8 cellular contexts compared by ENCODE assay signal in genomic region chr22:35330258-35330861, GRCh38. TPM values are rescaled to one million over a fixed set of nuclear protein-coding genes. Genes with fewer than 3 reads are reported as not detected.
DNase-seq lines count a peak whose midpoint lies in the region; TF ChIP-seq lines count a peak whose summit lies in the region.

No MANE protein-coding gene starts in this region.

- DNase-seq in A673 (ENCODE audit: low spot score) = peak; percentile 73
- DNase-seq in NCI-H2196 (lab: John Stamatoyannopoulos, UW; ENCODE audit: unreplicated experiment) = peak; percentile 63
- peak; percentile 76 for DNase-seq in activated CD8-positive, alpha-beta memory T cell treated with anti-CD3 and anti-CD28 coated beads, Interleukin-2, amount 50 U/mL, for 48 hours
- peak; percentile 97 for DNase-seq in fibroblast of villous mesenchyme (ENCODE audit: low read depth)
- DNase-seq in SK-N-DZ (ENCODE audit: low spot score) = no peak
- DNase-seq in globus pallidus (ENCODE audit: low spot score) = no peak
- no peak for DNase-seq in chondrocyte (ENCODE audit: low spot score)

- BruUV-seq in A673 (replicated peaks; lab: Mats Ljungman, UMichigan) = no TSS peak

- no peak overlapping the region for H3K4me3 ChIP-seq in A673 (ENCODE audit: low read depth, low read length, poor library complexity, severe bottlenecking)
- no peak overlapping the region for H3K4me3 ChIP-seq in fibroblast of villous mesenchyme (ENCODE audit: low read depth, low read length)
- H3K4me3 ChIP-seq in rectal smooth muscle tissue (ENCODE audit: low read length) = no peak overlapping the region

- intact Hi-C loops in A673 (cut with micrococcal nuclease; ENCODE audit: unreplicated experiment) = no loop called here

- no peak overlapping the region for H3K27ac Mint-ChIP-seq in chondrocyte (ENCODE audit: unreplicated experiment)

- H3K27me3 ChIP-seq in A673 (replicated peaks; ENCODE audit: insufficient read depth, low read depth, low read length, poor library complexity) (no peaks in the 10 kb centered on the region), rectal smooth muscle tissue (ENCODE audit: control insufficient read depth, insufficient read depth, low read length) (no peaks in the 10 kb centered on the region)

- H3K36me3 ChIP-seq in A673 (ENCODE audit: insufficient read depth, low read length, poor library complexity, severe bottlenecking) (peaks cover 5% of the 10 kb centered on the region), rectal smooth muscle tissue (ENCODE audit: control insufficient read depth, insufficient read depth, low read length) (peaks cover 51% of the 10 kb centered on the region)

- TF ChIP-seq CTCF in A673 (conservative IDR thresholded peaks at IDR 0.05; ENCODE audit: low read depth, low read length) (no peak), fibroblast of villous mesenchyme (IDR thresholded peaks at IDR 0.05; ENCODE audit: insufficient read depth, low read depth, low read length) (no peak), chondrocyte (IDR thresholded peaks at IDR 0.05) (no peak)

- CTCF ChIA-PET in A673 (lab: Charles Lee) = no interaction called here

- no peaks in the 10 kb centered on the region for H3K9me3 ChIP-seq in A673 (ENCODE audit: low read depth, low read length, poor library complexity, severe bottlenecking)

- no peak overlapping the region for H3K4me3 Mint-ChIP-seq in chondrocyte (ENCODE audit: unreplicated experiment)

- POLR2A ChIA-PET in A673 (lab: Charles Lee; ENCODE audit: low non-redundant PET) = interaction anchor here (0.5 kb wide), 1 partner anchor 105 kb away, joined by 12 read pairs; no protein-coding TSS in a partner anchor

- H3K9ac ChIP-seq in rectal smooth muscle tissue (ENCODE audit: low read length) = no peak overlapping the region

- H3K27ac ChIP-seq in A673 (ENCODE audit: low read depth, low read length, poor library complexity, severe bottlenecking) (peak overlapping the region; percentile 53), rectal smooth muscle tissue (ENCODE audit: low read depth, low read length) (peak overlapping the region; percentile 90)

- H3K36me3 Mint-ChIP-seq in chondrocyte (ENCODE audit: low read depth) = peaks cover 30% of the 10 kb centered on the region

- H3K9me3 Mint-ChIP-seq in chondrocyte (ENCODE audit: low read depth) = no peaks in the 10 kb centered on the region

- H3K4me1 Mint-ChIP-seq in chondrocyte (ENCODE audit: low read depth) = no peaks in the 10 kb centered on the region

- H3K4me1 ChIP-seq in A673 (ENCODE audit: insufficient read depth, low read length, poor library complexity, severe bottlenecking) (peaks cover 6% of the 10 kb centered on the region), rectal smooth muscle tissue (ENCODE audit: control insufficient read depth, insufficient read depth, low read length) (peaks cover 7% of the 10 kb centered on the region)

- H3K27me3 Mint-ChIP-seq in chondrocyte (ENCODE audit: low read depth) = no peaks in the 10 kb centered on the region

RNA-seq across cellular contexts. Expression of gene TOM1, which starts 30.7 kb away (rescaled TPM):
- total RNA-seq in A673 (2021) (22.8 and 30.1 TPM in 2 replicates), fibroblast of villous mesenchyme (53.1 and 73.8 TPM in 2 replicates), chondrocyte (40.3 to 52.8 TPM (median 47.9 TPM) in 3 replicates)
- 31.1 and 33.7 TPM in 2 replicates for polyA plus RNA-seq in SK-N-DZ (2014; cell fraction: cytosol; rRNA removed)
- polyA plus RNA-seq in SK-N-DZ (2014; cell fraction: nucleus; rRNA removed) = 24.1 and 25.1 TPM in 2 replicates

RNA-seq across cellular contexts. Expression of gene HMOX1, which starts 50.5 kb away (rescaled TPM):
- total RNA-seq in A673 (2021) (2.5 and 2.8 TPM in 2 replicates), fibroblast of villous mesenchyme (24.2 and 28.0 TPM in 2 replicates), chondrocyte (1.9 to 9.4 TPM (median 8.8 TPM) in 3 replicates)
- 2.6 and 2.8 TPM in 2 replicates for polyA plus RNA-seq in SK-N-DZ (2014; cell fraction: cytosol; rRNA removed)
- 1.1 and 1.5 TPM in 2 replicates for polyA plus RNA-seq in SK-N-DZ (2014; cell fraction: nucleus; rRNA removed)

Comparison
In these comparisons a context has a peak if more than half of its experiments do, and no peak if none do; other contexts are left out.
1. DNase-seq: peak in A673 (single experiment), NCI-H2196 (single experiment), activated CD8-positive, alpha-beta memory T cell treated with anti-CD3 and anti-CD28 coated beads, Interleukin-2, amount 50 U/mL, for 48 hours (single experiment) and fibroblast of villous mesenchyme (single experiment); none in SK-N-DZ (single experiment), globus pallidus (single experiment) and chondrocyte (single experiment).